9 cellular contexts compared by ENCODE assay signal in genomic region chr9:114371986-114372917, GRCh38. TPM values are rescaled to one million over a fixed set of nuclear protein-coding genes. Genes with fewer than 3 reads are reported as not detected.
A peak's percentile ranks its signal among the peaks of the same experiment; 100 is the strongest.
DNase-seq lines count a peak whose midpoint lies in the region; ATAC-seq and TF ChIP-seq lines count a peak whose summit lies in the region.
"Had no signal": no experiment of that assay in that cellular context is flagged by ENCODE, and none has a peak within 500 bp of the region (broad histone marks: within the 10 kb centered on the region; RNA-seq: fewer than 3 reads in every experiment).

No MANE protein-coding gene starts in this region.

- no peaks in the 10 kb centered on the region for H3K36me3 ChIP-seq in RWPE2 (ENCODE audit: low read depth)

- no peaks in the 10 kb centered on the region for H3K27me3 ChIP-seq in CD4-positive, alpha-beta T cell (ENCODE audit: control insufficient read depth, insufficient read depth, low read length)
- no peaks in the 10 kb centered on the region for H3K27me3 ChIP-seq in RWPE2 (ENCODE audit: insufficient read depth, poor library complexity, severe bottlenecking)
- H3K27me3 ChIP-seq: cardiac muscle cell had no signal

- POLR2A ChIA-PET in CD4-positive, alpha-beta T cell (lab: Charles Lee): interaction anchor here (0.6 to 13.0 kb wide), 18 partner anchors 9 to 557 kb away, joined by 3 to 477 read pairs (median 6); partner anchors contain the start of genes AKNA and ATP6V1G1
- POLR2A ChIA-PET in naive thymus-derived CD8-positive, alpha-beta T cell (lab: Charles Lee): interaction anchor here (0.6 to 41.6 kb wide), 9 partner anchors 8 to 558 kb away, joined by 3 to 1589 read pairs (median 4); partner anchors contain the start of genes AKNA, ATP6V1G1 and TNFSF8
- POLR2A ChIA-PET in HEK293T (lab: Yijun Ruan, JAX): no interaction called here

- intact Hi-C loops in CD4-positive, alpha-beta T cell (cut with DNase I, micrococcal nuclease): loop anchor here in 1 of 2 experiments (2.0 kb wide), 1 partner anchor 23 kb away; no protein-coding TSS in a partner anchor

- H3K9me3 ChIP-seq in CD4-positive, alpha-beta T cell (ENCODE audit: control insufficient read depth, low read length): no peaks in the 10 kb centered on the region
- H3K9me3 ChIP-seq in RWPE2 (ENCODE audit: severe bottlenecking): no peaks in the 10 kb centered on the region

- H3K4me3 ChIP-seq in RWPE2 (ENCODE audit: severe bottlenecking): no peak overlapping the region
- H3K4me3 ChIP-seq: cardiac muscle cell had no signal

- H3K9me3 Mint-ChIP-seq in CD4-positive, alpha-beta T cell: no peaks in the 10 kb centered on the region
- H3K9me3 Mint-ChIP-seq in chondrocyte (ENCODE audit: low read depth): no peaks in the 10 kb centered on the region
- H3K9me3 Mint-ChIP-seq in naive thymus-derived CD8-positive, alpha-beta T cell: no peaks in the 10 kb centered on the region

- peaks cover 87% of the 10 kb centered on the region for H3K4me1 Mint-ChIP-seq in CD4-positive, alpha-beta T cell (ENCODE audit: low read depth)
- peaks cover 19% of the 10 kb centered on the region for H3K4me1 Mint-ChIP-seq in chondrocyte (ENCODE audit: low read depth)
- H3K4me1 Mint-ChIP-seq in naive thymus-derived CD8-positive, alpha-beta T cell: peaks cover 49 to 93% (median 92%) of the 10 kb centered on the region in 4 donors

- peaks cover 17% of the 10 kb centered on the region for H3K4me1 ChIP-seq in RWPE2 (ENCODE audit: insufficient read depth, poor library complexity, severe bottlenecking)

- peak overlapping the region; percentile 85 for H3K4me3 Mint-ChIP-seq in CD4-positive, alpha-beta T cell
- no peak overlapping the region for H3K4me3 Mint-ChIP-seq in chondrocyte (ENCODE audit: unreplicated experiment)
- peak overlapping the region; percentile 61 to 88 (median 83) for H3K4me3 Mint-ChIP-seq in naive thymus-derived CD8-positive, alpha-beta T cell

- H3K27ac Mint-ChIP-seq in CD4-positive, alpha-beta T cell: peak overlapping the region; percentile 81
- H3K27ac Mint-ChIP-seq in chondrocyte (ENCODE audit: unreplicated experiment): peak overlapping the region; percentile 32
- peak overlapping the region; percentile 85 to 98 (median 90) for H3K27ac Mint-ChIP-seq in naive thymus-derived CD8-positive, alpha-beta T cell

- H3K36me3 Mint-ChIP-seq in CD4-positive, alpha-beta T cell (ENCODE audit: low read depth): peaks cover 86% of the 10 kb centered on the region
- H3K36me3 Mint-ChIP-seq in chondrocyte (ENCODE audit: low read depth): peaks cover 33% of the 10 kb centered on the region
- H3K36me3 Mint-ChIP-seq in naive thymus-derived CD8-positive, alpha-beta T cell: peaks cover 5 to 78% (median 34%) of the 10 kb centered on the region in 3 donors

- peak; percentile 45 for ATAC-seq in CD4-positive, alpha-beta T cell (ENCODE audit: poor library complexity)
- peak; percentile 41 for ATAC-seq in GM21576 (IDR thresholded peaks at IDR 0.05; ENCODE audit: unreplicated experiment)
- peak; percentile 85 for ATAC-seq in RWPE2 (ENCODE audit: low read depth)
- peak; percentile 43 to 49 for ATAC-seq in naive thymus-derived CD8-positive, alpha-beta T cell
- ATAC-seq in HG03457 (IDR thresholded peaks at IDR 0.05; ENCODE audit: unreplicated experiment): no peak

- peak overlapping the region; percentile 86 for H3K27ac ChIP-seq in CD4-positive, alpha-beta T cell (ENCODE audit: low read depth, low read length)
- peak overlapping the region; percentile 81 for H3K27ac ChIP-seq in RWPE2 (ENCODE audit: poor library complexity, severe bottlenecking)
- H3K27ac ChIP-seq: cardiac muscle cell had no signal

- TF ChIP-seq CTCF in CD4-positive, alpha-beta T cell (IDR thresholded peaks at IDR 0.05): no peak
- TF ChIP-seq CTCF in RWPE2 (IDR thresholded peaks at IDR 0.05; ENCODE audit: poor library complexity, severe bottlenecking) (no peak), chondrocyte (IDR thresholded peaks at IDR 0.05) (no peak)

- CTCF ChIA-PET in CD4-positive, alpha-beta T cell (lab: Charles Lee): interaction anchor here (1.0 to 2.9 kb wide), 10 partner anchors 10 to 281 kb away, joined by 3 to 18 read pairs (median 5); partner anchors contain the start of gene AKNA
- CTCF ChIA-PET in HEK293T (lab: Yijun Ruan, JAX): no interaction called here

- no peaks in the 10 kb centered on the region for H3K27me3 Mint-ChIP-seq in CD4-positive, alpha-beta T cell
- no peaks in the 10 kb centered on the region for H3K27me3 Mint-ChIP-seq in chondrocyte (ENCODE audit: low read depth)
- no peaks in the 10 kb centered on the region for H3K27me3 Mint-ChIP-seq in naive thymus-derived CD8-positive, alpha-beta T cell

- peak in 6 of 10 experiments; percentile 26 to 49 (median 42) for DNase-seq in CD4-positive, alpha-beta T cell
- DNase-seq in RWPE2 (ENCODE audit: low spot score): no peak
- no peak for DNase-seq in chondrocyte (ENCODE audit: low spot score)
- peak in 7 of 10 donors; percentile 31 to 67 (median 50) for DNase-seq in naive thymus-derived CD8-positive, alpha-beta T cell
- DNase-seq in NCI-H2029 treated with DMSO at 0.1 percent for 48 hours (lab: John Stamatoyannopoulos, UW): no peak
- DNase-seq in HEK293T (ENCODE audit: extremely low spot score): no peak

TF ChIP-seq in HEK293T, 16 proteins besides CTCF, POLR2A, EP300 and RAD21:
- no peak for TF ChIP-seq FOXM1 (IDR thresholded peaks at IDR 0.05; ENCODE audit: borderline replicate concordance)
- TF ChIP-seq BHLHE40 (IDR thresholded peaks at IDR 0.05; ENCODE audit: borderline replicate concordance): no peak
- no peak for TF ChIP-seq L3MBTL2 (conservative IDR thresholded peaks at IDR 0.05)
- TF ChIP-seq FOXK2 (IDR thresholded peaks at IDR 0.05): no peak
TF ChIP-seq in HEK293T: peak in this region for 0.

RNA-seq across cellular contexts. Expression of gene AKNA, which starts 15.5 kb away (rescaled TPM):
- 100 to 1,000 TPM; 247 to 258 TPM for total RNA-seq in CD4-positive, alpha-beta T cell
- total RNA-seq in chondrocyte: 19.1 to 43.1 TPM (median 43.0 TPM) in 3 replicates
- total RNA-seq in naive thymus-derived CD8-positive, alpha-beta T cell: 100 to 1,000 TPM; 425 to 430 TPM
- polyA plus RNA-seq in naive thymus-derived CD8-positive, alpha-beta T cell: 10 to 100 TPM; 12.7 to 31.6 (median 21.3) TPM

RNA-seq across cellular contexts. Expression of gene ORM2, which starts 42.6 kb away (rescaled TPM):
- not detected for total RNA-seq in CD4-positive, alpha-beta T cell
- total RNA-seq in chondrocyte: not detected in 3 replicates
- not detected for total RNA-seq in naive thymus-derived CD8-positive, alpha-beta T cell
- not detected for polyA plus RNA-seq in naive thymus-derived CD8-positive, alpha-beta T cell
- total RNA-seq: cardiac muscle cell had no signal
- polyA plus RNA-seq: cardiac muscle cell had no signal

RNA-seq across cellular contexts. Expression of gene ORM1, which starts 49.4 kb away (rescaled TPM):
- total RNA-seq in CD4-positive, alpha-beta T cell: not detected
- not detected in 3 replicates for total RNA-seq in chondrocyte
- total RNA-seq in naive thymus-derived CD8-positive, alpha-beta T cell: not detected
- not detected for polyA plus RNA-seq in naive thymus-derived CD8-positive, alpha-beta T cell
- total RNA-seq: cardiac muscle cell had no signal

Comparison
In these comparisons a context has a peak if more than half of its experiments do, and no peak if none do; other contexts are left out.
1. DNase-seq: peak in CD4-positive, alpha-beta T cell (6 of 10) and naive thymus-derived CD8-positive, alpha-beta T cell (7 of 10); none in RWPE2 (single experiment), chondrocyte (single experiment), NCI-H2029 treated with DMSO at 0.1 percent for 48 hours (single experiment) and HEK293T (single experiment).
2. H3K27ac Mint-ChIP-seq: peak in every context shown above with its lines; median percentile 90 in naive thymus-derived CD8-positive, alpha-beta T cell; 81 in CD4-positive, alpha-beta T cell; 32 in chondrocyte.